In the genomic region with DNA sequence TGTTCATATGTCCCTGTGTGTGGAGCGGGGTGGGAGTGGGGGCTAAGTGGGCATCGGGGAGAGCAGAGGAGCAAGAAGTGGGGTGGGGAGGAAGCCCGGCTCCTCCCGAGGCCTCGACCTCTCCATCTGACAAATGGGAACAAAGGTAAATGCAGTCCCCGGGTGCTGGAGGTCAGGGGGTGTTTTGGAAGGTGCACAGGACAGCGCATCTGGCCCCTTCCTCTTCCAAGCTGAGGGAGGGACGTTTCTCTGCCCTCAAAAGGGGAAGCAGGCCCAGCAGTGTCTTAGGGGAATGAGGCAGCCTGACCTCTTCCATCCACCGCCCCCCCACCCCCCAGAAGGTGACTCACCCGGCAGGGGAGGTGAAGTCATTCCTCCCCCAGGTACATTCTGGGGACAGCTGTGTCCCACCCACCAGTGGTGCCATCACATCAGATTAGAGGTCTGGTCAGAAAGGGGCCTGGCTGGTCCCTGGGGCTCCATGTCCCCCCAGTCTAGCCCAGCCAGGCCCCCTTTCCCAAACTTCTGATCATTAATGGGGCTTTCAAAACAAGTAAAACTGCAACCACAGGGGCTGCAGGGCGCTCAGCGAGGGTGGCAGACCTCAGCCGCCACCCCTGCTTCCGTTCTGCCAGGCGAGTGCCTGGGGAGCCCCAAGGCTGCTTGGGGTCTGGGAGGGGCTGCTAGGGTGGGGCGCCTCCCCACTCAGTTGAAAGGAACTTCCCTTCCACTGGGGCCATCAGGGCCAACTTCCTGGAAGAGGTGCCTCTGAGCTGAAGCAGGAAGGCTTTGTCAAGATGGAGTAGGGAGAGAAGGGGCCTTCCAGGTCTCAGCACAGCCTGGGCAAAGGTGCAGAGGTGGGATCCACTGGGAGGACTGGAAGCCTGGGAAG, we compare ENCODE assay signal across 8 cellular contexts. TPM values are rescaled to one million over a fixed set of nuclear protein-coding genes. Genes with fewer than 3 reads are reported as not detected.
DNase-seq lines count a peak whose midpoint lies in the region; ATAC-seq and TF ChIP-seq lines count a peak whose summit lies in the region.

No MANE protein-coding gene starts in this region.

- H3K4me3 ChIP-seq in right atrium auricular region, result no peak overlapping the region

- peak; percentile 43 for ATAC-seq in GM21717 (IDR thresholded peaks at IDR 0.05; ENCODE audit: unreplicated experiment)
- ATAC-seq in GM19397 (IDR thresholded peaks at IDR 0.05; ENCODE audit: unreplicated experiment), result no peak

- peak overlapping the region; percentile 97 for H3K27ac Mint-ChIP-seq in activated T-helper 1 cell treated with anti-CD3 and anti-CD28 coated beads, Interleukin-12 subunit alpha, Interleukin-12 subunit beta, Interleukin-2, Interleukin-4 antibody, amounts not matched to agents 30 ng/mL and 10 ng/mL and 1 ng/mL, durations not matched to agents 14 hours and 24 hours and 36 hours

- H3K4me1 ChIP-seq in right atrium auricular region, result peaks cover 0 to 57% of the 10 kb centered on the region in 2 donors

- H3K27ac ChIP-seq in right atrium auricular region, result peak overlapping the region; percentile 62 to 66

- H3K36me3 Mint-ChIP-seq in activated T-helper 1 cell treated with anti-CD3 and anti-CD28 coated beads, Interleukin-12 subunit alpha, Interleukin-12 subunit beta, Interleukin-2, Interleukin-4 antibody, amounts not matched to agents 30 ng/mL and 10 ng/mL and 1 ng/mL, durations not matched to agents 14 hours and 24 hours and 36 hours (ENCODE audit: low read depth), result peaks cover 13% of the 10 kb centered on the region

- in situ Hi-C loops in ACHN (cut with HindIII; ENCODE audit: low pct_ligation_motif_present, low pct_unique_long_range_greater_than_20kb, low sequenced_read_pairs), result no loop called here

- peaks cover 34% of the 10 kb centered on the region for H3K4me1 Mint-ChIP-seq in activated T-helper 1 cell treated with anti-CD3 and anti-CD28 coated beads, Interleukin-12 subunit alpha, Interleukin-12 subunit beta, Interleukin-2, Interleukin-4 antibody, amounts not matched to agents 30 ng/mL and 10 ng/mL and 1 ng/mL, durations not matched to agents 14 hours and 24 hours and 36 hours (ENCODE audit: low read depth)

- peak overlapping the region; percentile 74 for H3K4me3 Mint-ChIP-seq in activated T-helper 1 cell treated with anti-CD3 and anti-CD28 coated beads, Interleukin-12 subunit alpha, Interleukin-12 subunit beta, Interleukin-2, Interleukin-4 antibody, amounts not matched to agents 30 ng/mL and 10 ng/mL and 1 ng/mL, durations not matched to agents 14 hours and 24 hours and 36 hours

- peak; percentile 49 for DNase-seq in ACHN
- peak; percentile 42 for DNase-seq in OCI-M1 (lab: John Stamatoyannopoulos, UW)
- DNase-seq in activated T-helper 1 cell treated with anti-CD3 and anti-CD28 coated beads, Interleukin-12 subunit alpha, Interleukin-12 subunit beta, Interleukin-2, Interleukin-4 antibody, amounts not matched to agents 30 ng/mL and 10 ng/mL and 1 ng/mL, durations not matched to agents 14 hours and 24 hours and 36 hours (ENCODE audit: low spot score), result peak; percentile 63
- DNase-seq in right atrium auricular region (ENCODE audit: low spot score), result no peak
- DNase-seq in stimulated activated CD8-positive, alpha-beta memory T cell treated with anti-CD3 and anti-CD28 coated beads, Interleukin-12 subunit alpha, Interleukin-12 subunit beta, amount 100 ng/mL, for 1 hour (ENCODE audit: low read depth), result peak; percentile 63
- DNase-seq in NCI-H2196 treated with DMSO at 0.1 percent for 48 hours (lab: John Stamatoyannopoulos, UW; ENCODE audit: unreplicated experiment), result no peak

- H3K27me3 Mint-ChIP-seq in activated T-helper 1 cell treated with anti-CD3 and anti-CD28 coated beads, Interleukin-12 subunit alpha, Interleukin-12 subunit beta, Interleukin-2, Interleukin-4 antibody, amounts not matched to agents 30 ng/mL and 10 ng/mL and 1 ng/mL, durations not matched to agents 14 hours and 24 hours and 36 hours (ENCODE audit: insufficient read depth), result no peaks in the 10 kb centered on the region

- peaks cover 12% of the 10 kb centered on the region for H3K36me3 ChIP-seq in right atrium auricular region

- no peaks in the 10 kb centered on the region for H3K9me3 ChIP-seq in right atrium auricular region

- H3K27me3 ChIP-seq in right atrium auricular region, result no peaks in the 10 kb centered on the region

- TF ChIP-seq CTCF in right atrium auricular region (IDR thresholded peaks at IDR 0.05), result no peak

- intact Hi-C loops in activated T-helper 1 cell treated with anti-CD3 and anti-CD28 coated beads, Interleukin-12 subunit alpha, Interleukin-12 subunit beta, Interleukin-2, Interleukin-4 antibody, amounts not matched to agents 30 ng/mL and 10 ng/mL and 1 ng/mL, durations not matched to agents 14 hours and 24 hours and 36 hours (cut with micrococcal nuclease), result loop anchor here (1.0 to 2.0 kb wide), 4 partner anchors 8 to 101 kb away; a partner anchor contains a TSS

- no peaks in the 10 kb centered on the region for H3K9me3 Mint-ChIP-seq in activated T-helper 1 cell treated with anti-CD3 and anti-CD28 coated beads, Interleukin-12 subunit alpha, Interleukin-12 subunit beta, Interleukin-2, Interleukin-4 antibody, amounts not matched to agents 30 ng/mL and 10 ng/mL and 1 ng/mL, durations not matched to agents 14 hours and 24 hours and 36 hours

RNA-seq across cellular contexts. Expression of a gene that starts 10.7 kb away (rescaled TPM):
- total RNA-seq in activated T-helper 1 cell treated with anti-CD3 and anti-CD28 coated beads, Interleukin-12 subunit alpha, Interleukin-12 subunit beta, Interleukin-2, Interleukin-4 antibody, amounts not matched to agents 30 ng/mL and 10 ng/mL and 1 ng/mL, durations not matched to agents 14 hours and 24 hours and 36 hours, result 34.8 and 34.9 TPM in 2 replicates
- 1 to 10 TPM; 3.8 to 4.3 TPM for total RNA-seq in right atrium auricular region

RNA-seq across cellular contexts. Expression of a gene that starts 25.0 kb away (rescaled TPM):
- 39.2 and 42.9 TPM in 2 replicates for total RNA-seq in activated T-helper 1 cell treated with anti-CD3 and anti-CD28 coated beads, Interleukin-12 subunit alpha, Interleukin-12 subunit beta, Interleukin-2, Interleukin-4 antibody, amounts not matched to agents 30 ng/mL and 10 ng/mL and 1 ng/mL, durations not matched to agents 14 hours and 24 hours and 36 hours
- 10 to 100 TPM; 20.9 to 24.6 TPM for total RNA-seq in right atrium auricular region

RNA-seq across cellular contexts. Expression of a gene that starts 28.5 kb away (rescaled TPM):
- total RNA-seq in activated T-helper 1 cell treated with anti-CD3 and anti-CD28 coated beads, Interleukin-12 subunit alpha, Interleukin-12 subunit beta, Interleukin-2, Interleukin-4 antibody, amounts not matched to agents 30 ng/mL and 10 ng/mL and 1 ng/mL, durations not matched to agents 14 hours and 24 hours and 36 hours, result 10.5 and 11.1 TPM in 2 replicates
- total RNA-seq in right atrium auricular region, result 1 to 10 TPM; 6.6 to 9.1 TPM

RNA-seq across cellular contexts. Expression of a gene that starts 54.1 kb away (rescaled TPM):
- total RNA-seq in activated T-helper 1 cell treated with anti-CD3 and anti-CD28 coated beads, Interleukin-12 subunit alpha, Interleukin-12 subunit beta, Interleukin-2, Interleukin-4 antibody, amounts not matched to agents 30 ng/mL and 10 ng/mL and 1 ng/mL, durations not matched to agents 14 hours and 24 hours and 36 hours, result not detected in 2 replicates
- total RNA-seq in right atrium auricular region, result not detected

Comparison
In these comparisons a context has a peak if more than half of its experiments do, and no peak if none do; other contexts are left out.
1. DNase-seq: peak in ACHN (single experiment), OCI-M1 (single experiment), activated T-helper 1 cell treated with anti-CD3 and anti-CD28 coated beads, Interleukin-12 subunit alpha, Interleukin-12 subunit beta, Interleukin-2, Interleukin-4 antibody, amounts not matched to agents 30 ng/mL and 10 ng/mL and 1 ng/mL, durations not matched to agents 14 hours and 24 hours and 36 hours (single experiment) and stimulated activated CD8-positive, alpha-beta memory T cell treated with anti-CD3 and anti-CD28 coated beads, Interleukin-12 subunit alpha, Interleukin-12 subunit beta, amount 100 ng/mL, for 1 hour (single experiment); none in right atrium auricular region (single experiment) and NCI-H2196 treated with DMSO at 0.1 percent for 48 hours (single experiment).